In genomic region chr1:8392522-8392921, GRCh38 we compare ENCODE assay signal across 19 cellular contexts.
DNase-seq lines count a peak whose midpoint lies in the region; ATAC-seq and TF ChIP-seq lines count a peak whose summit lies in the region.
"Had no signal": no experiment of that assay in that cellular context is flagged by ENCODE, and none has a peak within 500 bp of the region (broad histone marks: within the 10 kb centered on the region; RNA-seq: fewer than 3 reads in every experiment).

No MANE protein-coding gene starts in this region.

- no peak for DNase-seq in heart right ventricle
- DNase-seq in heart left ventricle: no peak
- no peak for DNase-seq in activated B cell treated with CpG ODN at 0.5 μM for 24 hours
- no peak for DNase-seq in right cardiac atrium
- no peak for DNase-seq in GM23248
- no peak for DNase-seq in MCF 10A (ENCODE audit: unreplicated experiment)
- DNase-seq: activated CD4-positive, alpha-beta T cell treated with anti-CD3 and anti-CD28 coated beads, Interleukin-2, amount 50 U/mL, for 48 hours; amygdala; cerebellar nuclear complex; COR-L47; effector CD4-positive, alpha-beta T cell; NCI-H1092; NCI-H2081 treated with DMSO at 0.1 percent for 48 hours; NCI-H446 treated with DMSO at 0.1 percent for 48 hours; retina; stimulated activated CD4-positive, alpha-beta T cell treated with anti-CD3 and anti-CD28 coated beads, Interleukin-15, amount 100 ng/mL, for 24 hours; T-cell had no signal

- peaks cover 0 to 60% (median 11%) of the 10 kb centered on the region in 9 donors for H3K36me3 ChIP-seq in heart right ventricle
- H3K36me3 ChIP-seq in heart left ventricle: peaks cover 0 to 47% (median 18%) of the 10 kb centered on the region in 9 donors
- H3K36me3 ChIP-seq in GM23248 (ENCODE audit: low read depth): no peaks in the 10 kb centered on the region; the same call in 1 of the 2 replicates

- H4K20me1 ChIP-seq in GM23248 (ENCODE audit: insufficient read depth): no peaks in the 10 kb centered on the region

- POLR2A ChIA-PET in activated B cell treated with CpG ODN at 0.5 μM for 24 hours (lab: Charles Lee) (interaction anchor here (0.6 kb wide), 1 partner anchor 8 kb away, joined by 6 read pairs; no protein-coding TSS in a partner anchor), MCF 10A (lab: Yijun Ruan, JAX) (interaction anchor here (0.6 kb wide), 1 partner anchor 14 kb away, joined by 4 read pairs; no protein-coding TSS in a partner anchor)

- H3K9me3 ChIP-seq in heart right ventricle: no peaks in the 10 kb centered on the region
- no peaks in the 10 kb centered on the region for H3K9me3 ChIP-seq in heart left ventricle
- no peaks in the 10 kb centered on the region for H3K9me3 ChIP-seq in right cardiac atrium (ENCODE audit: control insufficient read depth, low read length)
- H3K9me3 ChIP-seq in GM23248 (ENCODE audit: low read depth): no peaks in the 10 kb centered on the region

- in situ Hi-C loops in GM23248 (cut with MboI): no loop called here

- H3K27ac ChIP-seq in heart right ventricle: peak overlapping the region in 7 of 10 donors; percentile 3 to 38 (median 12)
- H3K27ac ChIP-seq in heart left ventricle: peak overlapping the region in 4 of 12 donors; percentile 19 to 41 (median 28)
- H3K27ac ChIP-seq in right cardiac atrium (ENCODE audit: low read length): peak overlapping the region; percentile 14
- H3K27ac ChIP-seq in GM23248: no peak overlapping the region

- ATAC-seq in heart right ventricle (peak in 2 of 8 donors; percentile 5 to 25), heart left ventricle (no peak), activated B cell treated with CpG ODN at 0.5 μM for 24 hours (ENCODE audit: low read depth) (no peak), right cardiac atrium (no peak), GM19035 (IDR thresholded peaks at IDR 0.05; ENCODE audit: unreplicated experiment) (no peak)
- ATAC-seq: esophagus mucosa, T-cell had no signal

- H2AFZ ChIP-seq in GM23248: no peak overlapping the region

- H3K27me3 Mint-ChIP-seq in activated B cell treated with CpG ODN at 0.5 μM for 24 hours: no peaks in the 10 kb centered on the region
- H3K27me3 Mint-ChIP-seq in MCF 10A (ENCODE audit: insufficient read depth, unreplicated experiment): no peaks in the 10 kb centered on the region
- H3K27me3 Mint-ChIP-seq: T-cell had no signal

- 62 to 78% methylated on average over 7 of the region's 7 CpGs for WGBS in heart right ventricle, 2 donors
- WGBS in heart left ventricle, 4 donors: 56 to 68% (median 67%) methylated on average over 7 of the region's 7 CpGs
- WGBS in right cardiac atrium: 44% methylated on average over 7 of the region's 7 CpGs
- WGBS in GM23248 (ENCODE audit: low coverage in 1 of 2, low lambda C conversion rate in 2 of 2, missing lambda C conversion rate in 2 of 2), 2 experiments: 87% methylated on average over 7 of the region's 7 CpGs

- H3K4me1 Mint-ChIP-seq in activated B cell treated with CpG ODN at 0.5 μM for 24 hours: peaks cover 86% of the 10 kb centered on the region
- H3K4me1 Mint-ChIP-seq in MCF 10A (ENCODE audit: insufficient read depth, unreplicated experiment): peaks cover 41% of the 10 kb centered on the region

- TF ChIP-seq CTCF in heart right ventricle (IDR thresholded peaks at IDR 0.05) (no peak), heart left ventricle (IDR thresholded peaks at IDR 0.05) (no peak), activated B cell treated with CpG ODN at 0.5 μM for 24 hours (IDR thresholded peaks at IDR 0.05) (no peak), MCF 10A (IDR thresholded peaks at IDR 0.05; ENCODE audit: unreplicated experiment) (no peak)

- H3K4me3 ChIP-seq in heart right ventricle (no peak overlapping the region), heart left ventricle (no peak overlapping the region), right cardiac atrium (ENCODE audit: low read length) (no peak overlapping the region), GM23248 (no peak overlapping the region)

- H3K36me3 Mint-ChIP-seq in activated B cell treated with CpG ODN at 0.5 μM for 24 hours (ENCODE audit: low read depth) (peaks cover 45% of the 10 kb centered on the region), MCF 10A (ENCODE audit: insufficient read depth, unreplicated experiment) (peaks cover 46% of the 10 kb centered on the region)

- intact Hi-C loops in heart right ventricle (cut with DNase I) (no loop called here), heart left ventricle (cut with DNase I) (no loop called here), activated B cell treated with CpG ODN at 0.5 μM for 24 hours (cut with micrococcal nuclease) (no loop called here), right cardiac atrium (cut with DNase I) (no loop called here), MCF 10A (cut with micrococcal nuclease) (no loop called here)

- peak overlapping the region; percentile 66 for H3K27ac Mint-ChIP-seq in activated B cell treated with CpG ODN at 0.5 μM for 24 hours
- H3K27ac Mint-ChIP-seq in MCF 10A (ENCODE audit: low read depth, unreplicated experiment): no peak overlapping the region
- H3K27ac Mint-ChIP-seq: T-cell had no signal

- H3K4me2 ChIP-seq in GM23248 (ENCODE audit: unreplicated experiment): no peak overlapping the region

- H3K9me3 Mint-ChIP-seq in activated B cell treated with CpG ODN at 0.5 μM for 24 hours (no peaks in the 10 kb centered on the region), MCF 10A (ENCODE audit: unreplicated experiment) (no peaks in the 10 kb centered on the region)
- H3K9me3 Mint-ChIP-seq: T-cell had no signal

- H3K9ac ChIP-seq in GM23248: no peak overlapping the region

- H3K9me2 ChIP-seq in GM23248 (ENCODE audit: insufficient read depth): no peaks in the 10 kb centered on the region

- no TSS peak for BruUV-seq in MCF 10A (replicated peaks; lab: Mats Ljungman, UMichigan)

- H3K4me3 Mint-ChIP-seq in activated B cell treated with CpG ODN at 0.5 μM for 24 hours (no peak overlapping the region), MCF 10A (ENCODE audit: unreplicated experiment) (no peak overlapping the region)
- H3K4me3 Mint-ChIP-seq: T-cell had no signal

- CTCF ChIA-PET in activated B cell treated with CpG ODN at 0.5 μM for 24 hours (lab: Charles Lee): no interaction called here
- CTCF ChIA-PET in MCF 10A (lab: Yijun Ruan, JAX): no interaction called here

- peaks cover 72% of the 10 kb centered on the region for H3K79me2 ChIP-seq in GM23248 (ENCODE audit: insufficient read depth)

- H3K27me3 ChIP-seq in heart right ventricle (no peaks in the 10 kb centered on the region), heart left ventricle (no peaks in the 10 kb centered on the region), right cardiac atrium (ENCODE audit: control insufficient read depth, insufficient read depth) (no peaks in the 10 kb centered on the region), GM23248 (replicated peaks; ENCODE audit: insufficient read depth) (no peaks in the 10 kb centered on the region)

- H3K4me1 ChIP-seq in heart right ventricle: peaks cover 7 to 94% (median 86%) of the 10 kb centered on the region in 9 donors
- peaks cover 4 to 93% (median 64%) of the 10 kb centered on the region in 12 donors for H3K4me1 ChIP-seq in heart left ventricle
- H3K4me1 ChIP-seq in right cardiac atrium (ENCODE audit: control insufficient read depth, insufficient read depth, low read length): peaks cover 23% of the 10 kb centered on the region
- H3K4me1 ChIP-seq in GM23248 (ENCODE audit: insufficient read depth): peaks cover 41% of the 10 kb centered on the region

- TF ChIP-seq POLR2A in heart left ventricle (IDR thresholded peaks at IDR 0.05): no peak

- H3F3A ChIP-seq in GM23248 (ENCODE audit: insufficient read depth): peaks cover 49% of the 10 kb centered on the region
